Comparison of ENCODE assay signal across 11 cellular contexts in the genomic region with DNA sequence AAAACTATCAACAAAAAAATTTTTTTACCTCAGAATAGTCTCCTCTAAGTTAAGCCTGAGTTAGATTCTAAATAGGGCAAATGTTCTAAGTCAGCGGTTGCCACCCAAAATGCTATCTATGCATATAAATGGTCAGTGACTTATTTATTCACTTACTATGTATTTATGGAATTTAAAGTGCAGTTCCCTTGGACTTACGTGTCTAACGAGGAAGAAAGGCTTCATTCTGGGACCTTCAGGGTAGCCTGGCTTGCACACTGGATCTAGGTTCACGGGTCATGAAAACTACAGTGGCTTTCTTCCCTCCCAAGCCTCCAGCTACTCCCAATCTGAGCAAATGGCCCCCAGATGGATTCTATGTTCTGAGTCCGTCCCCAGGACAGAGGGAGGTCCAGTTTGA.
DNase-seq lines count a peak whose midpoint lies in the region; ATAC-seq and TF ChIP-seq lines count a peak whose summit lies in the region.
"Had no signal": no experiment of that assay in that cellular context is flagged by ENCODE, and none has a peak within 500 bp of the region (broad histone marks: within the 10 kb centered on the region; RNA-seq: fewer than 3 reads in every experiment).

No MANE protein-coding gene starts in this region.

- peak overlapping the region; percentile 96 for H3K27ac Mint-ChIP-seq in T-helper 1 cell treated with Interleukin-12 subunit alpha and Interleukin-12 subunit beta and Interleukin-4 antibody, amounts not matched to agents 30 μg/mL and 1 μg/mL, for 36 hours
- peak overlapping the region; percentile 99 for H3K27ac Mint-ChIP-seq in activated T-helper 1 cell treated with anti-CD3 and anti-CD28 coated beads, Interleukin-12 subunit alpha, Interleukin-12 subunit beta, Interleukin-2, Interleukin-4 antibody, amounts not matched to agents 30 ng/mL and 10 ng/mL and 1 ng/mL, durations not matched to agents 14 hours and 24 hours and 36 hours
- peak overlapping the region; percentile 98 for H3K27ac Mint-ChIP-seq in stimulated activated memory B cell treated with anti-CD40 and anti-IgM and Interleukin-4, amounts not matched to agents 10 μg/mL and 1 μg/mL and 100 μg/mL, for 72 hours

- no CpG with 5 or more reads among the region's 5 CpGs for WGBS in mesendoderm (ENCODE audit: extremely low coverage, insufficient coverage, low lambda C conversion rate)

- H3K27me3 Mint-ChIP-seq in T-helper 1 cell treated with Interleukin-12 subunit alpha and Interleukin-12 subunit beta and Interleukin-4 antibody, amounts not matched to agents 30 μg/mL and 1 μg/mL, for 36 hours (ENCODE audit: low read depth): no peaks in the 10 kb centered on the region
- H3K27me3 Mint-ChIP-seq in activated T-helper 1 cell treated with anti-CD3 and anti-CD28 coated beads, Interleukin-12 subunit alpha, Interleukin-12 subunit beta, Interleukin-2, Interleukin-4 antibody, amounts not matched to agents 30 ng/mL and 10 ng/mL and 1 ng/mL, durations not matched to agents 14 hours and 24 hours and 36 hours (ENCODE audit: insufficient read depth): no peaks in the 10 kb centered on the region
- no peaks in the 10 kb centered on the region for H3K27me3 Mint-ChIP-seq in stimulated activated memory B cell treated with anti-CD40 and anti-IgM and Interleukin-4, amounts not matched to agents 10 μg/mL and 1 μg/mL and 100 μg/mL, for 72 hours

- H3K4me3 Mint-ChIP-seq in T-helper 1 cell treated with Interleukin-12 subunit alpha and Interleukin-12 subunit beta and Interleukin-4 antibody, amounts not matched to agents 30 μg/mL and 1 μg/mL, for 36 hours: peak overlapping the region; percentile 81
- H3K4me3 Mint-ChIP-seq in activated T-helper 1 cell treated with anti-CD3 and anti-CD28 coated beads, Interleukin-12 subunit alpha, Interleukin-12 subunit beta, Interleukin-2, Interleukin-4 antibody, amounts not matched to agents 30 ng/mL and 10 ng/mL and 1 ng/mL, durations not matched to agents 14 hours and 24 hours and 36 hours: no peak overlapping the region
- no peak overlapping the region for H3K4me3 Mint-ChIP-seq in stimulated activated memory B cell treated with anti-CD40 and anti-IgM and Interleukin-4, amounts not matched to agents 10 μg/mL and 1 μg/mL and 100 μg/mL, for 72 hours

- no peak for ATAC-seq in left lung
- no peak for ATAC-seq in stimulated activated memory B cell treated with anti-CD40 and anti-IgM and Interleukin-4, amounts not matched to agents 10 μg/mL and 1 μg/mL and 100 μg/mL, for 72 hours
- ATAC-seq in HG02970 (IDR thresholded peaks at IDR 0.05; ENCODE audit: low FRiP score, unreplicated experiment): no peak

- H3K36me3 ChIP-seq in left lung: no peaks in the 10 kb centered on the region
- no peaks in the 10 kb centered on the region for H3K36me3 ChIP-seq in mesendoderm (ENCODE audit: control insufficient read depth, insufficient read depth, low read length)
- H3K36me3 ChIP-seq in tibial artery: no peaks in the 10 kb centered on the region

- no peak overlapping the region for H2BK15ac ChIP-seq in mesendoderm (replicated peaks; ENCODE audit: low read depth)

- no peak overlapping the region for H3K18ac ChIP-seq in mesendoderm (ENCODE audit: low read length)

- no peak overlapping the region for H3K9ac ChIP-seq in mesendoderm (ENCODE audit: low read length)

- H3K4ac ChIP-seq in mesendoderm (ENCODE audit: low read depth, low read length): no peak overlapping the region

- H3K4me2 ChIP-seq in mesendoderm (ENCODE audit: low read length): no peak overlapping the region

- no peaks in the 10 kb centered on the region for H3K9me3 Mint-ChIP-seq in T-helper 1 cell treated with Interleukin-12 subunit alpha and Interleukin-12 subunit beta and Interleukin-4 antibody, amounts not matched to agents 30 μg/mL and 1 μg/mL, for 36 hours
- H3K9me3 Mint-ChIP-seq in activated T-helper 1 cell treated with anti-CD3 and anti-CD28 coated beads, Interleukin-12 subunit alpha, Interleukin-12 subunit beta, Interleukin-2, Interleukin-4 antibody, amounts not matched to agents 30 ng/mL and 10 ng/mL and 1 ng/mL, durations not matched to agents 14 hours and 24 hours and 36 hours: no peaks in the 10 kb centered on the region
- peaks cover 2% of the 10 kb centered on the region for H3K9me3 Mint-ChIP-seq in stimulated activated memory B cell treated with anti-CD40 and anti-IgM and Interleukin-4, amounts not matched to agents 10 μg/mL and 1 μg/mL and 100 μg/mL, for 72 hours

- H4K5ac ChIP-seq in mesendoderm (ENCODE audit: low read length): no peak overlapping the region

- intact Hi-C loops in activated T-helper 1 cell treated with anti-CD3 and anti-CD28 coated beads, Interleukin-12 subunit alpha, Interleukin-12 subunit beta, Interleukin-2, Interleukin-4 antibody, amounts not matched to agents 30 ng/mL and 10 ng/mL and 1 ng/mL, durations not matched to agents 14 hours and 24 hours and 36 hours (cut with micrococcal nuclease): loop anchor here (5.0 kb wide), 1 partner anchor 262 kb away; the partner anchor contains the start of gene SOS2
- intact Hi-C loops in left lung (cut with DNase I): no loop called here
- intact Hi-C loops in tibial artery (cut with DNase I; ENCODE audit: low total_unique reads): no loop called here

- H3K79me2 ChIP-seq in mesendoderm (ENCODE audit: control insufficient read depth, insufficient read depth, low read length): no peaks in the 10 kb centered on the region

- DNase-seq in T-helper 1 cell: no peak
- DNase-seq in activated T-helper 1 cell treated with anti-CD3 and anti-CD28 coated beads, Interleukin-12 subunit alpha, Interleukin-12 subunit beta, Interleukin-2, Interleukin-4 antibody, amounts not matched to agents 30 ng/mL and 10 ng/mL and 1 ng/mL, durations not matched to agents 14 hours and 24 hours and 36 hours (ENCODE audit: low spot score): no peak
- no peak for DNase-seq in left lung
- DNase-seq in mesendoderm: no peak
- no peak for DNase-seq in tibial artery
- DNase-seq: islet precursor cell; NCI-H1436; stimulated activated CD4-positive, alpha-beta T cell treated with anti-CD3 and anti-CD28 coated beads, Interleukin-12 subunit alpha, Interleukin-12 subunit beta, amount 100 ng/mL, for 4 hours had no signal

- no peaks in the 10 kb centered on the region for H3K9me3 ChIP-seq in left lung
- H3K9me3 ChIP-seq in tibial artery: no peaks in the 10 kb centered on the region

- no peak overlapping the region for H4K8ac ChIP-seq in mesendoderm (ENCODE audit: low read depth, low read length)

- no peak overlapping the region for H3K23ac ChIP-seq in mesendoderm (ENCODE audit: low read length)

- H3K27ac ChIP-seq in left lung (peak overlapping the region; percentile 83 to 85), mesendoderm (ENCODE audit: low read depth, low read length) (no peak overlapping the region), tibial artery (peak overlapping the region in 1 of 2 donors; percentile 3)

- no peak overlapping the region for H3K56ac ChIP-seq in mesendoderm (ENCODE audit: low read length)

- H3K4me1 Mint-ChIP-seq in T-helper 1 cell treated with Interleukin-12 subunit alpha and Interleukin-12 subunit beta and Interleukin-4 antibody, amounts not matched to agents 30 μg/mL and 1 μg/mL, for 36 hours (ENCODE audit: low read depth): peaks cover 46% of the 10 kb centered on the region
- peaks cover 56% of the 10 kb centered on the region for H3K4me1 Mint-ChIP-seq in activated T-helper 1 cell treated with anti-CD3 and anti-CD28 coated beads, Interleukin-12 subunit alpha, Interleukin-12 subunit beta, Interleukin-2, Interleukin-4 antibody, amounts not matched to agents 30 ng/mL and 10 ng/mL and 1 ng/mL, durations not matched to agents 14 hours and 24 hours and 36 hours (ENCODE audit: low read depth)
- H3K4me1 Mint-ChIP-seq in stimulated activated memory B cell treated with anti-CD40 and anti-IgM and Interleukin-4, amounts not matched to agents 10 μg/mL and 1 μg/mL and 100 μg/mL, for 72 hours: peaks cover 62% of the 10 kb centered on the region

- peaks cover 27 to 53% of the 10 kb centered on the region in 2 donors for H3K4me1 ChIP-seq in left lung
- H3K4me1 ChIP-seq in mesendoderm (ENCODE audit: control insufficient read depth, low read depth, low read length): peaks cover 2% of the 10 kb centered on the region
- H3K4me1 ChIP-seq in tibial artery: peaks cover 4 to 49% (median 37%) of the 10 kb centered on the region in 4 donors

- H3K36me3 Mint-ChIP-seq in T-helper 1 cell treated with Interleukin-12 subunit alpha and Interleukin-12 subunit beta and Interleukin-4 antibody, amounts not matched to agents 30 μg/mL and 1 μg/mL, for 36 hours (ENCODE audit: low read depth): peaks cover 4% of the 10 kb centered on the region
- H3K36me3 Mint-ChIP-seq in activated T-helper 1 cell treated with anti-CD3 and anti-CD28 coated beads, Interleukin-12 subunit alpha, Interleukin-12 subunit beta, Interleukin-2, Interleukin-4 antibody, amounts not matched to agents 30 ng/mL and 10 ng/mL and 1 ng/mL, durations not matched to agents 14 hours and 24 hours and 36 hours (ENCODE audit: low read depth): peaks cover under 1% of the 10 kb centered on the region
- H3K36me3 Mint-ChIP-seq in stimulated activated memory B cell treated with anti-CD40 and anti-IgM and Interleukin-4, amounts not matched to agents 10 μg/mL and 1 μg/mL and 100 μg/mL, for 72 hours: peaks cover 5% of the 10 kb centered on the region

- H3K27me3 ChIP-seq in left lung: no peaks in the 10 kb centered on the region
- H3K27me3 ChIP-seq in mesendoderm (ENCODE audit: insufficient read depth, low read length, poor library complexity): no peaks in the 10 kb centered on the region
- H3K27me3 ChIP-seq in tibial artery: no peaks in the 10 kb centered on the region

- TF ChIP-seq CTCF in left lung (IDR thresholded peaks at IDR 0.05): no peak
- no peak for TF ChIP-seq CTCF in tibial artery (IDR thresholded peaks at IDR 0.05)

- H2AK5ac ChIP-seq in mesendoderm (ENCODE audit: low read length): no peak overlapping the region

- H3K4me3 ChIP-seq in left lung (no peak overlapping the region), mesendoderm (ENCODE audit: low read length) (no peak overlapping the region), tibial artery (no peak overlapping the region)

- H2BK5ac ChIP-seq in mesendoderm (ENCODE audit: low read length): no peak overlapping the region

- H2BK120ac ChIP-seq in mesendoderm (ENCODE audit: low read depth, low read length): no peak overlapping the region

- H3K79me1 ChIP-seq in mesendoderm (ENCODE audit: low read length): no peaks in the 10 kb centered on the region
